1 cellular context compared by ENCODE assay signal in the genomic region with DNA sequence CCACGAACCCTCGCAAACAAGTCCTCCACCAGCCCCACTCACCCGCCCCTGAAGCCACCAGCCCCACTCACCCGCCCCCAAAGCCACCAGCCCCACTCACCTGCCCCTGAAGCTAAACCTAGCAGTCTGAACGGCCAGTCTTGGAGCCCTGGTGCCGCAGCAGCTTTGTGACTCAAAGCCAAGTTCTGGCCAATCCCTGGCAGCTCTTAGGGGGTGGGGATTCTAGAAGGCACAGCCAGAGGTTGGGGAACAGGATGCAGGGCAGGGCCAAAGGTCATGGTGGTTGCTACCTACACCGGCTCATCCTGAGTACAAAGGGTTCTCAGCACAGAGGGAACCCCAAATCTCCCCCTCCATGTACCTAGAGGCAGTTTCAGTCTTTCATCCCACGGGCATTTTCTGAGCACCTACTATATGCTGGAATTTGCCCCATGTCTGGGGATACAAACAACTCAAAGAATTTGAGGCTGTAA.
TF ChIP-seq lines count a peak whose summit lies in the region.

A gene with protein sequence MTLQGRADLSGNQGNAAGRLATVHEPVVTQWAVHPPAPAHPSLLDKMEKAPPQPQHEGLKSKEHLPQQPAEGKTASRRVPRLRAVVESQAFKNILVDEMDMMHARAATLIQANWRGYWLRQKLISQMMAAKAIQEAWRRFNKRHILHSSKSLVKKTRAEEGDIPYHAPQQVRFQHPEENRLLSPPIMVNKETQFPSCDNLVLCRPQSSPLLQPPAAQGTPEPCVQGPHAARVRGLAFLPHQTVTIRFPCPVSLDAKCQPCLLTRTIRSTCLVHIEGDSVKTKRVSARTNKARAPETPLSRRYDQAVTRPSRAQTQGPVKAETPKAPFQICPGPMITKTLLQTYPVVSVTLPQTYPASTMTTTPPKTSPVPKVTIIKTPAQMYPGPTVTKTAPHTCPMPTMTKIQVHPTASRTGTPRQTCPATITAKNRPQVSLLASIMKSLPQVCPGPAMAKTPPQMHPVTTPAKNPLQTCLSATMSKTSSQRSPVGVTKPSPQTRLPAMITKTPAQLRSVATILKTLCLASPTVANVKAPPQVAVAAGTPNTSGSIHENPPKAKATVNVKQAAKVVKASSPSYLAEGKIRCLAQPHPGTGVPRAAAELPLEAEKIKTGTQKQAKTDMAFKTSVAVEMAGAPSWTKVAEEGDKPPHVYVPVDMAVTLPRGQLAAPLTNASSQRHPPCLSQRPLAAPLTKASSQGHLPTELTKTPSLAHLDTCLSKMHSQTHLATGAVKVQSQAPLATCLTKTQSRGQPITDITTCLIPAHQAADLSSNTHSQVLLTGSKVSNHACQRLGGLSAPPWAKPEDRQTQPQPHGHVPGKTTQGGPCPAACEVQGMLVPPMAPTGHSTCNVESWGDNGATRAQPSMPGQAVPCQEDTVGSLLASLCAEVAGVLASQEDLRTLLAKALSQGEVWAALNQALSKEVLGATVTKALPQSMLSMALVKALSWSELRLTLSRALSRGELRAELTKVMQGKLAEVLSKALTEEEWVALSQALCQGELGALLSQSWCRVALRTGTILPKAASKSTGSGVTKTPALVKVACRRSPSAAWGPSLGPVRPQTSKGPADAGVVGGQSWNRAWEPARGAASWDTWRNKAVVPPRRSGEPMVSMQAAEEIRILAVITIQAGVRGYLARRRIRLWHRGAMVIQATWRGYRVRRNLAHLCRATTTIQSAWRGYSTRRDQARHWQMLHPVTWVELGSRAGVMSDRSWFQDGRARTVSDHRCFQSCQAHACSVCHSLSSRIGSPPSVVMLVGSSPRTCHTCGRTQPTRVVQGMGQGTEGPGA (N-terminal part only) (minus strand): TSS at position 150 of the 473 bp plus-strand sequence. CDS start 4,974 bp downstream, outside the sequence.

TF ChIP-seq in GM12878, 131 proteins besides CTCF, POLR2A, EP300 and RAD21:
- no peak for TF ChIP-seq CBX5 (IDR thresholded peaks at IDR 0.05; ENCODE audit: low read depth)
- TF ChIP-seq NR2F1 (conservative IDR thresholded peaks at IDR 0.05), result peak; percentile 27; the same call in 1 of the 2 replicates
- TF ChIP-seq ETV6 (conservative IDR thresholded peaks at IDR 0.05 in 1 of 2, IDR thresholded peaks at IDR 0.05 in 1 of 2; ENCODE audit: borderline replicate concordance in 1 of 2, low read depth in 1 of 2), result no peak
- TF ChIP-seq TCF7 (IDR thresholded peaks at IDR 0.05; ENCODE audit: borderline replicate concordance), result no peak
- no peak for TF ChIP-seq CREM (IDR thresholded peaks at IDR 0.05; ENCODE audit: low read depth)
- no peak for TF ChIP-seq DPF2 (IDR thresholded peaks at IDR 0.05)
- TF ChIP-seq IKZF2 (IDR thresholded peaks at IDR 0.05), result no peak
